16 cellular contexts compared by ENCODE assay signal in genomic region chr6:73177221-73177944, GRCh38. TPM values are rescaled to one million over a fixed set of nuclear protein-coding genes. Genes with fewer than 3 reads are reported as not detected.
DNase-seq lines count a peak whose midpoint lies in the region; ATAC-seq, FAIRE-seq and TF ChIP-seq lines count a peak whose summit lies in the region.
"Had no signal": no experiment of that assay in that cellular context is flagged by ENCODE, and none has a peak within 500 bp of the region (broad histone marks: within the 10 kb centered on the region; RNA-seq: fewer than 3 reads in every experiment).

No MANE protein-coding gene starts in this region.

- H3K4me3 ChIP-seq in BE2C (ENCODE audit: low read depth, low read length): no peak overlapping the region
- no peak overlapping the region for H3K4me3 ChIP-seq in HepG2 (replicated peaks in 1 of 3; ENCODE audit: insufficient read depth in 1 of 3, low read depth in 2 of 3, low read length in 3 of 3)
- H3K4me3 ChIP-seq: right lobe of liver, tibial nerve had no signal

- intact Hi-C loops in HepG2 (cut with micrococcal nuclease; ENCODE audit: unreplicated experiment): no loop called here
- intact Hi-C loops in activated CD4-positive, alpha-beta memory T cell treated with anti-CD3 and anti-CD28 coated beads for 36 hours (cut with micrococcal nuclease): no loop called here

- no peak overlapping the region for H3K27ac Mint-ChIP-seq in activated CD4-positive, alpha-beta memory T cell treated with anti-CD3 and anti-CD28 coated beads for 36 hours
- H3K27ac Mint-ChIP-seq: brain; CD4-positive, alpha-beta T cell; mesothelial cell of epicardium had no signal

- no peaks in the 10 kb centered on the region for H3K9me3 Mint-ChIP-seq in activated CD4-positive, alpha-beta memory T cell treated with anti-CD3 and anti-CD28 coated beads for 36 hours
- H3K9me3 Mint-ChIP-seq: brain; CD4-positive, alpha-beta T cell; mesothelial cell of epicardium had no signal

- no peak for TF ChIP-seq RAD21 in HepG2 (CRISPR knock-in tag; IDR thresholded peaks at IDR 0.05)

- H4K20me1 ChIP-seq in HepG2 (ENCODE audit: insufficient read depth, low read length): no peaks in the 10 kb centered on the region

- no peak for TF ChIP-seq POLR2A in HepG2 (IDR thresholded peaks at IDR 0.05; ENCODE audit: insufficient read depth in 1 of 2, low read depth in 2 of 2, low read length in 2 of 2)

- TF ChIP-seq CTCF in BE2C (IDR thresholded peaks at IDR 0.05; ENCODE audit: low read depth, low read length) (no peak), HepG2 (CRISPR knock-in tag; IDR thresholded peaks at IDR 0.05) (no peak)

- POLR2A ChIA-PET in HepG2 (lab: Yijun Ruan, JAX): no interaction called here
- POLR2A ChIA-PET in activated CD4-positive, alpha-beta memory T cell treated with anti-CD3 and anti-CD28 coated beads for 36 hours (lab: Charles Lee): no interaction called here

- no peaks in the 10 kb centered on the region for H3K27me3 Mint-ChIP-seq in activated CD4-positive, alpha-beta memory T cell treated with anti-CD3 and anti-CD28 coated beads for 36 hours
- H3K27me3 Mint-ChIP-seq: brain; CD4-positive, alpha-beta T cell had no signal

- no peak overlapping the region for H3K4me2 ChIP-seq in HepG2 (ENCODE audit: low read depth, low read length)

- H3K4me3 Mint-ChIP-seq in activated CD4-positive, alpha-beta memory T cell treated with anti-CD3 and anti-CD28 coated beads for 36 hours: no peak overlapping the region
- H3K4me3 Mint-ChIP-seq: brain; CD4-positive, alpha-beta T cell; mesothelial cell of epicardium had no signal

- H3K36me3 Mint-ChIP-seq in activated CD4-positive, alpha-beta memory T cell treated with anti-CD3 and anti-CD28 coated beads for 36 hours: no peaks in the 10 kb centered on the region
- H3K36me3 Mint-ChIP-seq: brain, mesothelial cell of epicardium had no signal

- in situ Hi-C loops in HepG2 (cut with HindIII; ENCODE audit: extremely low pct_ligation_motif_present, low pct_unique_long_range_greater_than_20kb): no loop called here

- H3K4me1 ChIP-seq in BE2C (no peaks in the 10 kb centered on the region), HepG2 (ENCODE audit: insufficient read depth, low read length) (no peaks in the 10 kb centered on the region)
- H3K4me1 ChIP-seq: right lobe of liver had no signal

- no peak overlapping the region for H2AFZ ChIP-seq in HepG2 (ENCODE audit: low read length)

- no peak overlapping the region for H3K27ac ChIP-seq in HepG2 (ENCODE audit: extremely low read length, insufficient read depth, low read length)
- H3K27ac ChIP-seq: right lobe of liver, tibial nerve had no signal

- no peaks in the 10 kb centered on the region for H3K79me2 ChIP-seq in HepG2 (ENCODE audit: insufficient read depth, low read length)

- 21% methylated on average over 5 of the region's 5 CpGs for WGBS in HepG2 (ENCODE audit: low lambda C conversion rate)

- no TSS peak for BruUV-seq in HepG2 (replicated peaks; lab: Mats Ljungman, UMichigan)

- no peak for FAIRE-seq in HepG2 (lab: Jason Lieb, UNC)

- no peaks in the 10 kb centered on the region for H3K9me3 ChIP-seq in BE2C
- no peaks in the 10 kb centered on the region for H3K9me3 ChIP-seq in HepG2 (ENCODE audit: low read length)
- H3K9me3 ChIP-seq: right lobe of liver, tibial nerve had no signal

- DNase-seq in germinal center (ENCODE audit: low spot score): peak; percentile 44
- DNase-seq in BE2C: no peak
- DNase-seq in NCI-H1105 treated with DMSO at 0.1 percent for 48 hours (lab: John Stamatoyannopoulos, UW): no peak
- no peak for DNase-seq in HepG2 (ENCODE audit: low spot score)
- no peak for DNase-seq in activated CD4-positive, alpha-beta memory T cell treated with anti-CD3 and anti-CD28 coated beads for 36 hours
- DNase-seq: CD4-positive, alpha-beta T cell; right lobe of liver; SIG-M5 had no signal

- H3K4me1 Mint-ChIP-seq in activated CD4-positive, alpha-beta memory T cell treated with anti-CD3 and anti-CD28 coated beads for 36 hours (ENCODE audit: low read depth): no peaks in the 10 kb centered on the region

- ATAC-seq in GM18868 (IDR thresholded peaks at IDR 0.05; ENCODE audit: unreplicated experiment) (peak; percentile 60), GM21619 (IDR thresholded peaks at IDR 0.05; ENCODE audit: unreplicated experiment) (peak; percentile 57), HG03103 (IDR thresholded peaks at IDR 0.05; ENCODE audit: low read depth, unreplicated experiment) (peak; percentile 55), HepG2 (no peak)
- ATAC-seq: right lobe of liver had no signal

- CTCF ChIA-PET in HepG2 (lab: Yijun Ruan, JAX; ENCODE audit: low intra/inter-chr PET ratio, low total read pairs): no interaction called here
- CTCF ChIA-PET in activated CD4-positive, alpha-beta memory T cell treated with anti-CD3 and anti-CD28 coated beads for 36 hours (lab: Charles Lee): interaction anchor here (1.6 kb wide), 1 partner anchor 44 kb away, joined by 4 read pairs; no protein-coding TSS in a partner anchor

- H3K36me3 ChIP-seq in BE2C (no peaks in the 10 kb centered on the region), HepG2 (replicated peaks in 1 of 2; ENCODE audit: control insufficient read depth in 1 of 2, insufficient read depth in 2 of 2, low read length in 2 of 2) (no peaks in the 10 kb centered on the region)
- H3K36me3 ChIP-seq: right lobe of liver, tibial nerve, WERI-Rb-1 had no signal

- H3K27me3 ChIP-seq in BE2C: no peaks in the 10 kb centered on the region
- H3K27me3 ChIP-seq in HepG2 (ENCODE audit: control insufficient read depth in 1 of 2, insufficient read depth in 2 of 2, low read length in 2 of 2): no peaks in the 10 kb centered on the region; a peak in 1 of 5 replicates
- H3K27me3 ChIP-seq: right lobe of liver, tibial nerve had no signal

- no peak overlapping the region for H3K9ac ChIP-seq in HepG2 (ENCODE audit: insufficient read depth, low read depth, low read length)

- TF ChIP-seq EP300 in HepG2 (IDR thresholded peaks at IDR 0.05; ENCODE audit: low read depth in 2 of 2, low read length in 2 of 2) (no peak), HepG2 (CRISPR knock-in tag; IDR thresholded peaks at IDR 0.05; ENCODE audit: borderline replicate concordance) (no peak)

TF ChIP-seq in HepG2, 621 proteins besides CTCF, POLR2A, EP300 and RAD21:
- no peak for TF ChIP-seq MLLT10 (CRISPR knock-in tag; IDR thresholded peaks at IDR 0.05)
- no peak for TF ChIP-seq MIXL1 (CRISPR knock-in tag; IDR thresholded peaks at IDR 0.05)
- TF ChIP-seq IKZF4 (CRISPR knock-in tag; IDR thresholded peaks at IDR 0.05; ENCODE audit: borderline replicate concordance, low read depth, not compliant biosample characterization): no peak
- TF ChIP-seq KLF9 (CRISPR knock-in tag; IDR thresholded peaks at IDR 0.05; ENCODE audit: low read depth): no peak
- TF ChIP-seq SIN3B (IDR thresholded peaks at IDR 0.05; ENCODE audit: low read length): no peak
- no peak for TF ChIP-seq NFE2L2 (IDR thresholded peaks at IDR 0.05; ENCODE audit: low read length)
- no peak for TF ChIP-seq ZNF382 (CRISPR knock-in tag; IDR thresholded peaks at IDR 0.05; ENCODE audit: borderline replicate concordance)

RNA-seq across cellular contexts. Expression of gene KHDC1L, which starts 47.9 kb away (rescaled TPM):
- polyA plus RNA-seq in BE2C (2012; ENCODE audit: insufficient read depth, insufficient read length, low read depth): not detected
- total RNA-seq in HepG2 (2016; rRNA removed; fragmentation: Illumina TruSeq; extraction: Trizol): not detected in 2 replicates
- not detected in 2 replicates for total RNA-seq in HepG2 (2016; cell fraction: cytosol; rRNA removed; fragmentation: Illumina TruSeq; extraction: Trizol; ENCODE audit: low read depth)
- not detected in 2 replicates for total RNA-seq in HepG2 (2016; cell fraction: insoluble cytoplasmic fraction; rRNA removed; fragmentation: Illumina TruSeq; extraction: Trizol)
- total RNA-seq in HepG2 (2016; cell fraction: membrane; rRNA removed; fragmentation: Illumina TruSeq; extraction: Trizol): not detected in 2 replicates
- not detected in 2 replicates for total RNA-seq in HepG2 (2016; cell fraction: nucleus; rRNA removed; fragmentation: Illumina TruSeq; extraction: Trizol)
- polyA plus RNA-seq in HepG2 (2011; rRNA removed): not detected in 2 replicates
- polyA plus RNA-seq in HepG2 (2011; cell fraction: cytosol; rRNA removed): not detected in 2 replicates
- polyA plus RNA-seq in HepG2 (2011; cell fraction: nucleus; rRNA removed): not detected in 2 replicates
- not detected in 2 replicates for polyA plus RNA-seq in HepG2 (2012)
- not detected in 2 replicates for polyA plus RNA-seq in HepG2 (2016; cell fraction: cytosol; fragmentation: Illumina TruSeq; extraction: Trizol; ENCODE audit: low read depth)
- not detected in 2 replicates for polyA plus RNA-seq in HepG2 (2016; cell fraction: insoluble cytoplasmic fraction; fragmentation: Illumina TruSeq; extraction: Trizol; ENCODE audit: low read depth)
- polyA plus RNA-seq in HepG2 (2016; cell fraction: membrane; fragmentation: Illumina TruSeq; extraction: Trizol; ENCODE audit: low read depth): not detected in 2 replicates
- not detected in 2 replicates for polyA plus RNA-seq in HepG2 (2016; cell fraction: nucleus; fragmentation: Illumina TruSeq; extraction: Trizol; ENCODE audit: insufficient read depth, low read depth)
- 1.2 TPM in 1 of 2 replicates, not detected in the other for polyA minus RNA-seq in HepG2 (2011; rRNA and poly(A)+ RNA removed; ENCODE audit: low replicate concordance)
- not detected in 2 replicates for polyA minus RNA-seq in HepG2 (2011; cell fraction: cytosol; rRNA and poly(A)+ RNA removed)
- polyA minus RNA-seq in HepG2 (2011; cell fraction: nucleus; rRNA and poly(A)+ RNA removed): not detected in 2 replicates
- not detected for total RNA-seq in activated CD4-positive, alpha-beta memory T cell treated with anti-CD3 and anti-CD28 coated beads for 36 hours
- total RNA-seq: CD4-positive, alpha-beta T cell; NCI-H460; right lobe of liver had no signal
